In the genomic region with DNA sequence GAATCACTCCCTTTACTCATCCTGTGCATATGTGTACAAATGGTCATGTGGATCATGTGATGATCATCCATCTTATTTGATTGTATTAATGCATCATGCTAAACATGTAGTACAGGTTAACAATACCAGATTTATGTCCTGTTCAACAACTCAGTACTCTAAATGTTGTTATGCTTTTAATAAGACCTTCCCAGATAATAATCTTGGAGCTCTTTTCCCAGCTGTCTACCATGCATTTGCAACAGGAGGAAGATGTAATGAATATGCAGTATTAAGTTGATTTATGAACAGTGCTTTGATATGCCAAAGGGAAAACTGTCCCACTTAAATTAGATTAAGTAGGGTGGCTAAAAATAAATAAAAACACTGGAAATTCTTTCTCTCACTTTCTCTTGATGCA, we compare ENCODE assay signal across 25 cellular contexts.
DNase-seq lines count a peak whose midpoint lies in the region; ATAC-seq, FAIRE-seq and TF ChIP-seq lines count a peak whose summit lies in the region.
"Had no signal": no experiment of that assay in that cellular context is flagged by ENCODE, and none has a peak within 500 bp of the region (broad histone marks: within the 10 kb centered on the region; RNA-seq: fewer than 3 reads in every experiment).

No MANE protein-coding gene starts in this region.

- CTCF ChIA-PET in A549 (lab: Yijun Ruan, JAX) (no interaction called here), SK-N-SH (lab: Yijun Ruan, JAX) (interaction anchor here (0.7 to 0.9 kb wide), 2 partner anchors 34 to 121 kb away, joined by 3 read pairs; no protein-coding TSS in a partner anchor)

- no peaks in the 10 kb centered on the region for H3K9me2 ChIP-seq in SK-N-SH

- H3F3A ChIP-seq in SK-N-SH (replicated peaks; ENCODE audit: insufficient read depth), result no peaks in the 10 kb centered on the region

- H3K27me3 ChIP-seq in SK-N-SH (ENCODE audit: insufficient read depth), result no peaks in the 10 kb centered on the region
- H3K27me3 ChIP-seq: MG63, SJSA1 had no signal

- no peak overlapping the region for H3K27ac ChIP-seq in A549
- peak overlapping the region in 1 of 2 experiments; percentile 34; a peak in 2 of 4 replicates for H3K27ac ChIP-seq in SK-N-SH (ENCODE audit: low read depth in 2 of 2, low read length in 1 of 2)
- H3K27ac ChIP-seq: SJSA1 had no signal

- TF ChIP-seq EP300 in A549 (IDR thresholded peaks at IDR 0.05), result no peak
- TF ChIP-seq EP300 in SK-N-SH (IDR thresholded peaks at IDR 0.05; ENCODE audit: borderline replicate concordance in 1 of 2, low read depth in 1 of 2, low read length in 1 of 2), result peak in 1 of 2 experiments; percentile 90; a peak in 2 of 4 replicates

- no peak for TF ChIP-seq RAD21 in A549 (conservative IDR thresholded peaks at IDR 0.05 in 1 of 2, IDR thresholded peaks at IDR 0.05 in 1 of 2)
- no peak for TF ChIP-seq RAD21 in SK-N-SH (IDR thresholded peaks at IDR 0.05; ENCODE audit: low read length)

- H3K36me3 ChIP-seq in SK-N-SH (replicated peaks in 1 of 2; ENCODE audit: control insufficient read depth in 1 of 2, insufficient read depth in 2 of 2, low read length in 1 of 2), result peaks cover 0 to 3% of the 10 kb centered on the region in 2 experiments
- H3K36me3 ChIP-seq: SJSA1 had no signal

- H2AFZ ChIP-seq in SK-N-SH (ENCODE audit: low read depth), result no peak overlapping the region

- H3K9me3 ChIP-seq in A549, result no peaks in the 10 kb centered on the region
- no peaks in the 10 kb centered on the region for H3K9me3 ChIP-seq in SK-N-SH
- H3K9me3 ChIP-seq: MG63, SJSA1 had no signal

- TF ChIP-seq POLR2A in A549 (IDR thresholded peaks at IDR 0.05; ENCODE audit: low read length) (no peak), H54 (IDR thresholded peaks at IDR 0.05; ENCODE audit: low read depth, low read length) (no peak)

- POLR2A ChIA-PET in A549 (lab: Yijun Ruan, JAX) (no interaction called here), SK-N-SH (lab: Yijun Ruan, JAX) (no interaction called here)

- FAIRE-seq in A549 (lab: Jason Lieb, UNC), result peak; percentile 59
- peak; percentile 95 for FAIRE-seq in H54 (lab: Jason Lieb, UNC)
- FAIRE-seq: GM12891, H1 had no signal

- no peak for DNase-seq in A549 (ENCODE audit: low read depth in 1 of 2, low spot score in 1 of 2)
- no peak for DNase-seq in H54 (ENCODE audit: insufficient read length, low spot score)
- peak; percentile 35 for DNase-seq in SK-N-SH
- peak; percentile 47 for DNase-seq in left kidney (ENCODE audit: low read depth, low spot score)
- DNase-seq in GM20000 (ENCODE audit: low spot score), result no peak
- no peak for DNase-seq in globus pallidus (ENCODE audit: low spot score)
- DNase-seq: C1 segment of cervical spinal cord; CD4-positive, alpha-beta memory T cell; COR-L47; DMS79 treated with DMSO at 0.1 percent for 48 hours; GF-D8; KBM-7; MG63; NCI-H1694 treated with DMSO at 0.1 percent for 48 hours; NCI-H2171 treated with DMSO at 0.1 percent for 48 hours; NCI-H345; NCI-H510A treated with DMSO at 0.1 percent for 48 hours; Right ventricle myocardium superior; RPMI8226; SW 1271; T-helper 17 cell had no signal

- no peaks in the 10 kb centered on the region for H4K20me1 ChIP-seq in SK-N-SH (ENCODE audit: insufficient read depth)

- H3K9ac ChIP-seq in SK-N-SH, result no peak overlapping the region

- H3K4me2 ChIP-seq in A549 (no peak overlapping the region), SK-N-SH (no peak overlapping the region)

- H3K4me3 ChIP-seq in A549 (no peak overlapping the region), SK-N-SH (ENCODE audit: low read depth in 2 of 2, low read length in 1 of 2) (no peak overlapping the region)
- H3K4me3 ChIP-seq: MG63, SJSA1 had no signal

- no peaks in the 10 kb centered on the region for H3K79me2 ChIP-seq in SK-N-SH (ENCODE audit: insufficient read depth)

- ATAC-seq in A549, result no peak
- no peak for ATAC-seq in HG03108 (IDR thresholded peaks at IDR 0.05; ENCODE audit: unreplicated experiment)
- ATAC-seq: T-helper 17 cell had no signal

- TF ChIP-seq CTCF in A549 (IDR thresholded peaks at IDR 0.05) (no peak), SK-N-SH (IDR thresholded peaks at IDR 0.05) (no peak), GM20000 (IDR thresholded peaks at IDR 0.05; ENCODE audit: extremely low read depth, missing control alignments) (no peak)

- H3K4me1 ChIP-seq in A549 (no peaks in the 10 kb centered on the region), SK-N-SH (ENCODE audit: control insufficient read depth in 1 of 2, insufficient read depth in 2 of 2, low read depth in 1 of 2, low read length in 1 of 2) (peaks cover 0 to 12% of the 10 kb centered on the region in 2 experiments; a peak in 2 of 4 replicates)

TF ChIP-seq in A549, 52 proteins besides CTCF, POLR2A, EP300 and RAD21:
- TF ChIP-seq, protein P1, sequence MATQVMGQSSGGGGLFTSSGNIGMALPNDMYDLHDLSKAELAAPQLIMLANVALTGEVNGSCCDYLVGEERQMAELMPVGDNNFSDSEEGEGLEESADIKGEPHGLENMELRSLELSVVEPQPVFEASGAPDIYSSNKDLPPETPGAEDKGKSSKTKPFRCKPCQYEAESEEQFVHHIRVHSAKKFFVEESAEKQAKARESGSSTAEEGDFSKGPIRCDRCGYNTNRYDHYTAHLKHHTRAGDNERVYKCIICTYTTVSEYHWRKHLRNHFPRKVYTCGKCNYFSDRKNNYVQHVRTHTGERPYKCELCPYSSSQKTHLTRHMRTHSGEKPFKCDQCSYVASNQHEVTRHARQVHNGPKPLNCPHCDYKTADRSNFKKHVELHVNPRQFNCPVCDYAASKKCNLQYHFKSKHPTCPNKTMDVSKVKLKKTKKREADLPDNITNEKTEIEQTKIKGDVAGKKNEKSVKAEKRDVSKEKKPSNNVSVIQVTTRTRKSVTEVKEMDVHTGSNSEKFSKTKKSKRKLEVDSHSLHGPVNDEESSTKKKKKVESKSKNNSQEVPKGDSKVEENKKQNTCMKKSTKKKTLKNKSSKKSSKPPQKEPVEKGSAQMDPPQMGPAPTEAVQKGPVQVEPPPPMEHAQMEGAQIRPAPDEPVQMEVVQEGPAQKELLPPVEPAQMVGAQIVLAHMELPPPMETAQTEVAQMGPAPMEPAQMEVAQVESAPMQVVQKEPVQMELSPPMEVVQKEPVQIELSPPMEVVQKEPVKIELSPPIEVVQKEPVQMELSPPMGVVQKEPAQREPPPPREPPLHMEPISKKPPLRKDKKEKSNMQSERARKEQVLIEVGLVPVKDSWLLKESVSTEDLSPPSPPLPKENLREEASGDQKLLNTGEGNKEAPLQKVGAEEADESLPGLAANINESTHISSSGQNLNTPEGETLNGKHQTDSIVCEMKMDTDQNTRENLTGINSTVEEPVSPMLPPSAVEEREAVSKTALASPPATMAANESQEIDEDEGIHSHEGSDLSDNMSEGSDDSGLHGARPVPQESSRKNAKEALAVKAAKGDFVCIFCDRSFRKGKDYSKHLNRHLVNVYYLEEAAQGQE (IDR thresholded peaks at IDR 0.05), result no peak
- TF ChIP-seq ZFP36 (IDR thresholded peaks at IDR 0.05; ENCODE audit: borderline replicate concordance, partially characterized antibody) (no peak), NR3C1 (IDR thresholded peaks at IDR 0.05) (no peak)

TF ChIP-seq in SK-N-SH, 30 proteins besides CTCF, POLR2A, EP300 and RAD21 (continues in another document):
- TF ChIP-seq MXI1 (IDR thresholded peaks at IDR 0.05; ENCODE audit: low read depth, low read length), result no peak
- TF ChIP-seq, protein P1 (IDR thresholded peaks at IDR 0.05; ENCODE audit: low read depth, low read length), result no peak
- no peak for TF ChIP-seq TAF1 (IDR thresholded peaks at IDR 0.05; ENCODE audit: borderline replicate concordance, low read depth, low read length)
- TF ChIP-seq YY1 (IDR thresholded peaks at IDR 0.05; ENCODE audit: low read depth), result no peak
- TF ChIP-seq TEAD4 (IDR thresholded peaks at IDR 0.05; ENCODE audit: borderline replicate concordance, insufficient read depth), result no peak
- no peak for TF ChIP-seq ELF1 (IDR thresholded peaks at IDR 0.05)
- no peak for TF ChIP-seq SMC3 (IDR thresholded peaks at IDR 0.05; ENCODE audit: low read depth, low read length)
- no peak for TF ChIP-seq NRF1 (IDR thresholded peaks at IDR 0.05; ENCODE audit: low read depth, low read length)
- peak; percentile 46; the same call in 1 of the 2 replicates for TF ChIP-seq FOXJ3 (CRISPR knock-in tag; IDR thresholded peaks at IDR 0.05)
- TF ChIP-seq FOSL2 (IDR thresholded peaks at IDR 0.05; ENCODE audit: borderline replicate concordance, low read depth), result no peak

Comparison
In these comparisons a context has a peak if more than half of its experiments do, and no peak if none do; other contexts are left out.
1. DNase-seq: peak in SK-N-SH (single experiment) and left kidney (single experiment); none in A549 (0 of 2), H54 (single experiment), GM20000 (single experiment) and globus pallidus (single experiment).